In the genomic region with DNA sequence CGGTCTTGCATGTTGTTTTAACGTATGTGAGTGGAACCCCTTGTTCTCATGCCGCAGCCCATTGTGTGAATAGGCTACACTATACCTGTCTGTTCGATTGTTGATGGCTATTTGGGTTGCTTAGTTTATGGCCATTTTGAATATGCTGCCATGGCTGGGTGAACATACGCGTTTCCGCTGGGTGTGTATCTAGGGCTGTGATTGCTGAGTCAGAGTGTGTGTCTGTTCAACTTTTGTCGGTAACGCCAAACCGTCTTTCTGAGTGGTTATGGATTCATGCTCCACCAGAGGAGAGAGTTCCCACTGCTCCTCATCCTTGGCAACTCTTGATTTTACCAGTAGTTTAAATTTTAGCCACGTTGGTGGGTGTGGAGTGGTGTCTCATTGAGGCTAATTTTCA, we compare ENCODE assay signal across 16 cellular contexts.
"Had no signal": no experiment of that assay in that cellular context is flagged by ENCODE, and none has a peak within 500 bp of the region (broad histone marks: within the 10 kb centered on the region; RNA-seq: fewer than 3 reads in every experiment).

No MANE protein-coding gene starts in this region.

- H3K4me1 ChIP-seq: colonic mucosa, parathyroid adenoma had no signal

- H3K4me3 ChIP-seq: cardiac muscle cell, colonic mucosa, gastroesophageal sphincter, lower lobe of right lung, upper lobe of left lung had no signal

- H3K36me3 ChIP-seq: cardiac muscle cell, colonic mucosa, gastroesophageal sphincter, lower lobe of right lung, upper lobe of left lung had no signal

- ATAC-seq: stimulated activated memory B cell treated with anti-CD40 and anti-IgM and Interleukin-4, amounts not matched to agents 10 μg/mL and 1 μg/mL and 100 μg/mL, for 72 hours had no signal

- H2AFZ ChIP-seq: parathyroid adenoma had no signal

- H3K27me3 ChIP-seq: cardiac muscle cell, colonic mucosa, gastroesophageal sphincter, upper lobe of left lung had no signal

- DNase-seq: activated CD4-positive, alpha-beta T cell treated with anti-CD3 and anti-CD28 coated beads, Interleukin-2, amount 10 ng/mL, durations not matched to agents 7 days and 5 days; activated gamma-delta T cell treated with Interleukin-2 at 50 U/mL for 16 hours; colonic mucosa; effector CD4-positive, alpha-beta T cell; hippocampal formation; kidney glomerular epithelial cell; lower lobe of right lung; midbrain; naive B cell; stimulated activated CD4-positive, alpha-beta T cell treated with anti-CD3 and anti-CD28 coated beads, Interleukin-1b, Interleukin-23, amount 100 ng/mL, for 48 hours; substantia nigra had no signal

- H3K79me2 ChIP-seq: parathyroid adenoma had no signal

- H3K9me3 ChIP-seq: colonic mucosa, gastroesophageal sphincter, lower lobe of right lung, upper lobe of left lung had no signal

- H3K27ac ChIP-seq: cardiac muscle cell, colonic mucosa, lower lobe of right lung, parathyroid adenoma, upper lobe of left lung had no signal

- H3K9ac ChIP-seq: parathyroid adenoma had no signal
